In genomic region chr6:39196648-39197047, GRCh38 we compare ENCODE assay signal across 1 cellular context.
TF ChIP-seq lines count a peak whose summit lies in the region.

No MANE protein-coding gene starts in this region.

TF ChIP-seq in GM12878, 131 proteins besides CTCF, POLR2A, EP300 and RAD21:
- TF ChIP-seq KDM1A (IDR thresholded peaks at IDR 0.05; ENCODE audit: borderline replicate concordance) (no peak), IRF5 (IDR thresholded peaks at IDR 0.05; ENCODE audit: borderline replicate concordance) (no peak), IKZF1 (conservative IDR thresholded peaks at IDR 0.05) (0 out of 2 replicates have a peak, but pooled peaks have one; percentile 24)
